31 cellular contexts compared by ENCODE assay signal in the genomic region with DNA sequence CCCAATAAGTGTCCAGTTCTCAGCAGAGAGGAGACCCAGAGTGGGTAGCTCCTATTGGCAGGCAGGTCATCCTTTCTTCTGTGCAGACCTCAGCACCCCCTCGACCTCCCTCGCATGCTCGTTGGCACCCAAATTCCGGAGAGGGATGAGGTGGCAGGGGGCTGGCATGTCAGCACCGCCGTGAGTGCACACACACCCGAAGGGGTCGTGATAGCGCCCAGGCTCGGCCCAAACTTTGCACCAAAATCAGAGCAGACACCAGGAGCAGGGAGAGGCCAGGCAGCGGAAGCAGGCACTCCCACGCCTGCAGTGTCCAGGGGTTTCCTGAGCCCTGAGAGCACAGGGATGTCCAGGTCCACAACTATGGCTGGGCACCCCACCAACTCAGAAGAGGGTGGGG.
"Had no signal": no experiment of that assay in that cellular context is flagged by ENCODE, and none has a peak within 500 bp of the region (broad histone marks: within the 10 kb centered on the region; RNA-seq: fewer than 3 reads in every experiment).

No MANE protein-coding gene starts in this region.

- H3K36me3 ChIP-seq: brain microvascular endothelial cell, esophagus squamous epithelium, gastroesophageal sphincter, WERI-Rb-1 had no signal

- H3K4me1 ChIP-seq: esophagus squamous epithelium, gastroesophageal sphincter had no signal

- H3K27ac Mint-ChIP-seq: activated B cell treated with CpG ODN at 0.5 μM for 24 hours; activated CD8-positive, alpha-beta T cell treated with anti-CD3 and anti-CD28 coated beads for 36 hours; activated naive CD8-positive, alpha-beta T cell; activated T-helper 17 cell treated with anti-CD3 and anti-CD28 coated beads, Interleukin-2, amount 50 U/mL, for 72 hours; T-helper 17 cell; T-helper 2 cell treated with Interferon-gamma antibody and Interleukin-4, amounts not matched to agents 5 μg/mL and 100 μg/mL, for 36 hours had no signal

- H3K4me1 Mint-ChIP-seq: activated B cell treated with CpG ODN at 0.5 μM for 24 hours; activated T-helper 17 cell treated with anti-CD3 and anti-CD28 coated beads, Interleukin-2, amount 50 U/mL, for 72 hours; central memory CD8-positive, alpha-beta T cell; T-helper 17 cell had no signal

- H3K4me3 ChIP-seq: esophagus squamous epithelium, gastroesophageal sphincter had no signal

- ATAC-seq: activated CD4-positive, CD25-positive, alpha-beta regulatory T cell treated with anti-CD3 and anti-CD28 coated beads, Interleukin-2, amount 50 U/mL, for 24 hours; activated CD8-positive, alpha-beta T cell treated with anti-CD3 and anti-CD28 coated beads for 36 hours; activated T-cell treated with anti-CD3 and anti-CD28 coated beads, Interleukin-2, amount 50 U/mL, for 4 hours; activated T-helper 17 cell treated with anti-CD3 and anti-CD28 coated beads, Interleukin-2, amount 50 U/mL, for 72 hours; gastroesophageal sphincter; T-helper 17 cell had no signal

- DNase-seq: activated B cell treated with CpG ODN at 0.5 μM for 24 hours; activated CD4-positive, alpha-beta T cell treated with anti-CD3 and anti-CD28 coated beads for 48 hours; activated CD4-positive, alpha-beta T cell treated with anti-CD3 and anti-CD28 coated beads, Interleukin-2, amount 50 U/mL, for 1 hour; activated CD4-positive, alpha-beta T cell treated with anti-CD3 and anti-CD28 coated beads, Interleukin-2, amount 50 U/mL, for 48 hours; activated CD8-positive, alpha-beta memory T cell treated with anti-CD3 and anti-CD28 coated beads for 24 hours; activated CD8-positive, alpha-beta T cell treated with anti-CD3 and anti-CD28 coated beads for 36 hours; activated effector memory CD4-positive, alpha-beta T cell treated with Interleukin-2 at 50 U/mL for 16 hours; activated gamma-delta T cell treated with Interleukin-2 at 50 U/mL for 16 hours; activated naive CD4-positive, alpha-beta T cell treated with anti-CD3 and anti-CD28 coated beads, Interleukin-2, amount 50 U/mL, for 16 hours; activated naive CD4-positive, alpha-beta T cell treated with Interleukin-2 at 50 U/mL for 16 hours; activated T-cell treated with anti-CD3 and anti-CD28 coated beads, Interleukin-2, amount 50 U/mL, for 4 hours; amniotic stem cell; anterior cingulate cortex; brain microvascular endothelial cell; cortex of kidney; dermis blood vessel endothelial cell; effector CD4-positive, alpha-beta T cell; esophagus squamous epithelium; foreskin melanocyte; SW 1271; T-helper 1 cell; T-helper 17 cell; T1000; WERI-Rb-1 had no signal

- H3K36me3 Mint-ChIP-seq: activated naive CD8-positive, alpha-beta T cell had no signal

- H3K27me3 ChIP-seq: brain microvascular endothelial cell, esophagus squamous epithelium, gastroesophageal sphincter had no signal

- H3K9me3 ChIP-seq: gastroesophageal sphincter had no signal

- H3K4me3 Mint-ChIP-seq: activated B cell treated with CpG ODN at 0.5 μM for 24 hours; activated CD8-positive, alpha-beta T cell treated with anti-CD3 and anti-CD28 coated beads for 36 hours; activated naive CD8-positive, alpha-beta T cell; activated T-cell treated with anti-CD3 and anti-CD28 coated beads, Interleukin-2, amount 50 U/mL, for 4 hours; activated T-helper 17 cell treated with anti-CD3 and anti-CD28 coated beads, Interleukin-2, amount 50 U/mL, for 72 hours; central memory CD8-positive, alpha-beta T cell; T-helper 17 cell; T-helper 2 cell treated with Interferon-gamma antibody and Interleukin-4, amounts not matched to agents 5 μg/mL and 100 μg/mL, for 36 hours had no signal

- H3K27me3 Mint-ChIP-seq: activated B cell treated with CpG ODN at 0.5 μM for 24 hours; activated CD8-positive, alpha-beta T cell treated with anti-CD3 and anti-CD28 coated beads for 36 hours; activated naive CD8-positive, alpha-beta T cell; activated T-helper 17 cell treated with anti-CD3 and anti-CD28 coated beads, Interleukin-2, amount 50 U/mL, for 72 hours; central memory CD8-positive, alpha-beta T cell; T-helper 17 cell had no signal

- H3K27ac ChIP-seq: brain microvascular endothelial cell, epithelial cell of prostate, esophagus squamous epithelium, gastroesophageal sphincter, WERI-Rb-1 had no signal
